ENCODE assay signal across 29 cellular contexts in genomic region chr20:7736336-7736735, GRCh38.
DNase-seq lines count a peak whose midpoint lies in the region; ATAC-seq and TF ChIP-seq lines count a peak whose summit lies in the region.
"Had no signal": no experiment of that assay in that cellular context is flagged by ENCODE, and none has a peak within 500 bp of the region (broad histone marks: within the 10 kb centered on the region; RNA-seq: fewer than 3 reads in every experiment).

No MANE protein-coding gene starts in this region.

- H3K27me3 Mint-ChIP-seq in glutamatergic neuron (ENCODE audit: unreplicated experiment): no peaks in the 10 kb centered on the region
- no peaks in the 10 kb centered on the region for H3K27me3 Mint-ChIP-seq in activated CD8-positive, alpha-beta T cell treated with anti-CD3 and anti-CD28 coated beads, Interleukin-2, amount 10 ng/mL, durations not matched to agents 7 days and 5 days (ENCODE audit: low read depth)
- H3K27me3 Mint-ChIP-seq: activated CD4-positive, alpha-beta T cell treated with anti-CD3 and anti-CD28 coated beads for 36 hours; activated naive CD8-positive, alpha-beta T cell treated with anti-CD3 and anti-CD28 coated beads, Interleukin-2, amount 50 U/mL, for 24 hours; CD4-positive, alpha-beta memory T cell; stimulated activated naive CD8-positive, alpha-beta T cell treated with anti-CD3 and anti-CD28 coated beads, Interleukin-15, Interleukin-2, amounts not matched to agents 100 ng/mL and 50 ng/mL, for 24 hours had no signal

- H3K9me3 Mint-ChIP-seq in glutamatergic neuron (ENCODE audit: unreplicated experiment): no peaks in the 10 kb centered on the region
- H3K9me3 Mint-ChIP-seq in activated CD8-positive, alpha-beta T cell treated with anti-CD3 and anti-CD28 coated beads, Interleukin-2, amount 10 ng/mL, durations not matched to agents 7 days and 5 days (ENCODE audit: insufficient read depth): no peaks in the 10 kb centered on the region
- H3K9me3 Mint-ChIP-seq: activated naive CD8-positive, alpha-beta T cell treated with anti-CD3 and anti-CD28 coated beads, Interleukin-2, amount 50 U/mL, for 24 hours; stimulated activated naive CD8-positive, alpha-beta T cell treated with anti-CD3 and anti-CD28 coated beads, Interleukin-15, Interleukin-2, amounts not matched to agents 100 ng/mL and 50 ng/mL, for 24 hours; T-helper 2 cell treated with Interferon-gamma antibody and Interleukin-4, amounts not matched to agents 5 μg/mL and 100 μg/mL, for 36 hours had no signal

- ATAC-seq in GM19395 (IDR thresholded peaks at IDR 0.05; ENCODE audit: unreplicated experiment): no peak
- ATAC-seq in activated CD8-positive, alpha-beta T cell treated with anti-CD3 and anti-CD28 coated beads, Interleukin-2, amount 10 ng/mL, durations not matched to agents 7 days and 5 days: no peak
- ATAC-seq: A549; activated CD4-positive, alpha-beta T cell treated with anti-CD3 and anti-CD28 coated beads for 36 hours; activated naive CD8-positive, alpha-beta T cell treated with anti-CD3 and anti-CD28 coated beads, Interleukin-2, amount 50 U/mL, for 24 hours; gastrocnemius medialis; naive thymus-derived CD8-positive, alpha-beta T cell; Right ventricle myocardium inferior had no signal

- POLR2A ChIA-PET in activated CD8-positive, alpha-beta T cell treated with anti-CD3 and anti-CD28 coated beads, Interleukin-2, amount 10 ng/mL, durations not matched to agents 7 days and 5 days (lab: Charles Lee): no interaction called here

- H3K4me1 Mint-ChIP-seq in glutamatergic neuron (ENCODE audit: low read depth, unreplicated experiment): no peaks in the 10 kb centered on the region
- no peaks in the 10 kb centered on the region for H3K4me1 Mint-ChIP-seq in activated CD8-positive, alpha-beta T cell treated with anti-CD3 and anti-CD28 coated beads, Interleukin-2, amount 10 ng/mL, durations not matched to agents 7 days and 5 days (ENCODE audit: low read depth)
- H3K4me1 Mint-ChIP-seq: activated CD4-positive, alpha-beta T cell treated with anti-CD3 and anti-CD28 coated beads for 36 hours; activated naive CD8-positive, alpha-beta T cell treated with anti-CD3 and anti-CD28 coated beads, Interleukin-2, amount 50 U/mL, for 24 hours; CD4-positive, alpha-beta memory T cell; naive thymus-derived CD8-positive, alpha-beta T cell had no signal

- H3K4me3 ChIP-seq in cardiac fibroblast (replicated peaks in 1 of 2; ENCODE audit: low read depth in 2 of 2, low read length in 2 of 2): no peak overlapping the region
- H3K4me3 ChIP-seq in fibroblast of the aortic adventitia (ENCODE audit: low read depth, low read length): no peak overlapping the region
- H3K4me3 ChIP-seq: A549, gastrocnemius medialis, vagina had no signal

- H3K36me3 Mint-ChIP-seq in glutamatergic neuron (ENCODE audit: unreplicated experiment): no peaks in the 10 kb centered on the region
- no peaks in the 10 kb centered on the region for H3K36me3 Mint-ChIP-seq in activated CD8-positive, alpha-beta T cell treated with anti-CD3 and anti-CD28 coated beads, Interleukin-2, amount 10 ng/mL, durations not matched to agents 7 days and 5 days (ENCODE audit: low read depth)
- H3K36me3 Mint-ChIP-seq: CD4-positive, alpha-beta memory T cell; naive thymus-derived CD8-positive, alpha-beta T cell had no signal

- no peak overlapping the region for H3K27ac Mint-ChIP-seq in glutamatergic neuron (ENCODE audit: unreplicated experiment)
- no peak overlapping the region for H3K27ac Mint-ChIP-seq in activated CD8-positive, alpha-beta T cell treated with anti-CD3 and anti-CD28 coated beads, Interleukin-2, amount 10 ng/mL, durations not matched to agents 7 days and 5 days
- H3K27ac Mint-ChIP-seq: activated CD4-positive, alpha-beta T cell treated with anti-CD3 and anti-CD28 coated beads for 36 hours; activated naive CD8-positive, alpha-beta T cell treated with anti-CD3 and anti-CD28 coated beads, Interleukin-2, amount 50 U/mL, for 24 hours; CD4-positive, alpha-beta memory T cell; naive thymus-derived CD8-positive, alpha-beta T cell; stimulated activated naive CD8-positive, alpha-beta T cell treated with anti-CD3 and anti-CD28 coated beads, Interleukin-15, Interleukin-2, amounts not matched to agents 100 ng/mL and 50 ng/mL, for 24 hours; T-helper 2 cell treated with Interferon-gamma antibody and Interleukin-4, amounts not matched to agents 5 μg/mL and 100 μg/mL, for 36 hours had no signal

- no peak overlapping the region for H3K4me3 Mint-ChIP-seq in glutamatergic neuron (ENCODE audit: unreplicated experiment)
- no peak overlapping the region for H3K4me3 Mint-ChIP-seq in activated CD8-positive, alpha-beta T cell treated with anti-CD3 and anti-CD28 coated beads, Interleukin-2, amount 10 ng/mL, durations not matched to agents 7 days and 5 days
- H3K4me3 Mint-ChIP-seq: activated CD4-positive, alpha-beta T cell treated with anti-CD3 and anti-CD28 coated beads for 36 hours; activated naive CD8-positive, alpha-beta T cell treated with anti-CD3 and anti-CD28 coated beads, Interleukin-2, amount 50 U/mL, for 24 hours; CD4-positive, alpha-beta memory T cell; naive thymus-derived CD8-positive, alpha-beta T cell; stimulated activated naive CD8-positive, alpha-beta T cell treated with anti-CD3 and anti-CD28 coated beads, Interleukin-15, Interleukin-2, amounts not matched to agents 100 ng/mL and 50 ng/mL, for 24 hours; T-helper 2 cell treated with Interferon-gamma antibody and Interleukin-4, amounts not matched to agents 5 μg/mL and 100 μg/mL, for 36 hours had no signal

- TF ChIP-seq CTCF in cardiac fibroblast (IDR thresholded peaks at IDR 0.05; ENCODE audit: low read depth, low read length) (no peak), fibroblast of the aortic adventitia (IDR thresholded peaks at IDR 0.05; ENCODE audit: insufficient read depth, low read length) (no peak), glutamatergic neuron (IDR thresholded peaks at IDR 0.05; ENCODE audit: partially characterized antibody, unreplicated experiment) (no peak)

- peak; percentile 50 for DNase-seq in COR-L47 (lab: John Stamatoyannopoulos, UW)
- peak; percentile 1 for DNase-seq in NCI-H1417 treated with DMSO at 0.1 percent for 48 hours (lab: John Stamatoyannopoulos, UW)
- DNase-seq in cardiac fibroblast (ENCODE audit: low read depth in 2 of 2): peak; percentile 62 to 91
- DNase-seq in fibroblast of the aortic adventitia (ENCODE audit: low read depth): peak; percentile 82
- no peak for DNase-seq in glutamatergic neuron
- DNase-seq in activated CD8-positive, alpha-beta T cell treated with anti-CD3 and anti-CD28 coated beads, Interleukin-2, amount 10 ng/mL, durations not matched to agents 7 days and 5 days: no peak
- DNase-seq in NCI-H1694 (lab: John Stamatoyannopoulos, UW): no peak
- DNase-seq: activated CD4-positive, alpha-beta T cell treated with anti-CD3 and anti-CD28 coated beads for 36 hours; activated gamma-delta T cell; activated naive CD8-positive, alpha-beta T cell treated with anti-CD3 and anti-CD28 coated beads, Interleukin-2, amount 50 U/mL, for 24 hours; activated T-cell treated with anti-CD3 and anti-CD28 coated beads for 4 hours; CD4-positive, alpha-beta memory T cell; cerebellar nuclear complex; EL; gastrocnemius medialis; GOT3; hippocampal formation; IMR-90; naive thymus-derived CD8-positive, alpha-beta T cell; NCI-H1092 treated with DMSO at 0.1 percent for 48 hours; NCI-H2029; NCI-H2227 treated with DMSO at 0.1 percent for 48 hours; occipital lobe had no signal

- CTCF ChIA-PET in activated CD8-positive, alpha-beta T cell treated with anti-CD3 and anti-CD28 coated beads, Interleukin-2, amount 10 ng/mL, durations not matched to agents 7 days and 5 days (lab: Charles Lee): no interaction called here

Comparison
In these comparisons a context has a peak if more than half of its experiments do, and no peak if none do; other contexts are left out.
1. DNase-seq: peak in COR-L47 (single experiment), NCI-H1417 treated with DMSO at 0.1 percent for 48 hours (single experiment), cardiac fibroblast (2 of 2) and fibroblast of the aortic adventitia (single experiment); none in glutamatergic neuron (single experiment), activated CD8-positive, alpha-beta T cell treated with anti-CD3 and anti-CD28 coated beads, Interleukin-2, amount 10 ng/mL, durations not matched to agents 7 days and 5 days (single experiment) and NCI-H1694 (single experiment).